9 cellular contexts compared by ENCODE assay signal in genomic region chr1:81549588-81550127, GRCh38.
A peak's percentile ranks its signal among the peaks of the same experiment; 100 is the strongest.
DNase-seq lines count a peak whose midpoint lies in the region; ATAC-seq lines count a peak whose summit lies in the region.
"Had no signal": no experiment of that assay in that cellular context is flagged by ENCODE, and none has a peak within 500 bp of the region (broad histone marks: within the 10 kb centered on the region; RNA-seq: fewer than 3 reads in every experiment).

No MANE protein-coding gene starts in this region.

- ATAC-seq in HG02798 (IDR thresholded peaks at IDR 0.05; ENCODE audit: poor library complexity, unreplicated experiment): peak; percentile 64

- intact Hi-C loops in posterior cingulate gyrus (cut with DNase I): no loop called here

- DNase-seq in NCI-H2029 treated with DMSO at 0.1 percent for 48 hours (lab: John Stamatoyannopoulos, UW) (peak; percentile 23), NCI-H2029 (lab: John Stamatoyannopoulos, UW) (no peak), NCI-H1105 treated with DMSO at 0.1 percent for 48 hours (lab: John Stamatoyannopoulos, UW) (peak; percentile 61), amniotic epithelial cell (ENCODE audit: low read depth) (peak; percentile 59), kidney tubule cell (ENCODE audit: low spot score) (peak; percentile 62), posterior cingulate gyrus (no peak)
- DNase-seq in activated CD8-positive, alpha-beta memory T cell treated with anti-CD3 and anti-CD28 coated beads, Interleukin-2, amount 50 U/mL, for 48 hours: no peak
- DNase-seq: CD4-positive, CD25-positive, alpha-beta regulatory T cell had no signal

Comparison
In these comparisons a context has a peak if more than half of its experiments do, and no peak if none do; other contexts are left out.
1. DNase-seq: peak in NCI-H2029 treated with DMSO at 0.1 percent for 48 hours (single experiment), NCI-H1105 treated with DMSO at 0.1 percent for 48 hours (single experiment), amniotic epithelial cell (single experiment) and kidney tubule cell (single experiment); none in NCI-H2029 (single experiment), activated CD8-positive, alpha-beta memory T cell treated with anti-CD3 and anti-CD28 coated beads, Interleukin-2, amount 50 U/mL, for 48 hours (single experiment) and posterior cingulate gyrus (0 of 10).